Comparison of ENCODE assay signal across 17 cellular contexts in genomic region chr17:48873212-48873611, GRCh38. TPM values are rescaled to one million over a fixed set of nuclear protein-coding genes. Genes with fewer than 3 reads are reported as not detected.
DNase-seq lines count a peak whose midpoint lies in the region; ATAC-seq and TF ChIP-seq lines count a peak whose summit lies in the region.
"Had no signal": no experiment of that assay in that cellular context is flagged by ENCODE, and none has a peak within 500 bp of the region (broad histone marks: within the 10 kb centered on the region; RNA-seq: fewer than 3 reads in every experiment).

No MANE protein-coding gene starts in this region.

- H3K4ac ChIP-seq in IMR-90 (ENCODE audit: low read depth, low read length): no peak overlapping the region
- peak overlapping the region in 1 of 2 experiments; percentile 81 for H3K4ac ChIP-seq in mesenchymal stem cell (ENCODE audit: low read depth in 1 of 2, low read length in 2 of 2)

- H2BK20ac ChIP-seq in IMR-90 (ENCODE audit: low read depth, low read length): no peak overlapping the region

- no peak overlapping the region for H4K5ac ChIP-seq in IMR-90 (ENCODE audit: low read depth, low read length)

- H3K36me3 ChIP-seq in IMR-90 (ENCODE audit: control insufficient read depth, insufficient read depth, low read length) (no peaks in the 10 kb centered on the region), gastroesophageal sphincter (no peaks in the 10 kb centered on the region), mesenchymal stem cell (ENCODE audit: control insufficient read depth in 1 of 2, insufficient read depth in 2 of 2, low read depth in 1 of 2, low read length in 2 of 2) (no peaks in the 10 kb centered on the region), transverse colon (no peaks in the 10 kb centered on the region)
- H3K36me3 ChIP-seq: cardiac muscle cell had no signal

- H2BK15ac ChIP-seq in IMR-90 (ENCODE audit: low read depth, low read length) (no peak overlapping the region), mesenchymal stem cell (ENCODE audit: low read depth, poor library complexity, severe bottlenecking) (no peak overlapping the region)

- H3K9me1 ChIP-seq in IMR-90 (ENCODE audit: insufficient read depth, low read length): no peaks in the 10 kb centered on the region

- TF ChIP-seq POLR2A in IMR-90 (IDR thresholded peaks at IDR 0.05; ENCODE audit: low read depth, low read length) (no peak), gastroesophageal sphincter (IDR thresholded peaks at IDR 0.05) (no peak), transverse colon (IDR thresholded peaks at IDR 0.05) (no peak)

- H3K9me3 Mint-ChIP-seq in naive thymus-derived CD8-positive, alpha-beta T cell: no peaks in the 10 kb centered on the region
- H3K9me3 Mint-ChIP-seq: IgD-negative memory B cell had no signal

- H3K4me2 ChIP-seq in IMR-90 (ENCODE audit: low read depth, low read length) (no peak overlapping the region), mesenchymal stem cell (ENCODE audit: low read length, poor library complexity, severe bottlenecking) (no peak overlapping the region)

- TF ChIP-seq CTCF in IMR-90 (conservative IDR thresholded peaks at IDR 0.05; ENCODE audit: low read depth, low read length) (no peak), gastroesophageal sphincter (IDR thresholded peaks at IDR 0.05) (no peak), transverse colon (IDR thresholded peaks at IDR 0.05) (no peak)

- peak overlapping the region; percentile 80 to 87 for H2BK12ac ChIP-seq in mesenchymal stem cell (ENCODE audit: low read length in 2 of 2)

- H2AK5ac ChIP-seq in IMR-90 (ENCODE audit: low read depth, low read length) (no peak overlapping the region), mesenchymal stem cell (ENCODE audit: low read length, severe bottlenecking) (no peak overlapping the region)

- no peak overlapping the region for H4K91ac ChIP-seq in IMR-90 (ENCODE audit: insufficient read depth, low read depth, low read length)
- no peak overlapping the region for H4K91ac ChIP-seq in mesenchymal stem cell (ENCODE audit: low read length)

- H3K9ac ChIP-seq in IMR-90 (ENCODE audit: low read depth, low read length) (no peak overlapping the region), mesenchymal stem cell (ENCODE audit: low read length) (no peak overlapping the region)

- ATAC-seq in IMR-90 (ENCODE audit: low read depth) (peak; percentile 75), gastroesophageal sphincter (no peak), HG02763 (IDR thresholded peaks at IDR 0.05; ENCODE audit: unreplicated experiment) (no peak)
- no peak for ATAC-seq in naive thymus-derived CD8-positive, alpha-beta T cell
- ATAC-seq: activated CD4-positive, CD25-positive, alpha-beta regulatory T cell treated with anti-CD3 and anti-CD28 coated beads, Interleukin-2, amount 50 U/mL, for 24 hours; GM12878 had no signal

- H3K4me1 ChIP-seq in IMR-90 (ENCODE audit: control insufficient read depth, insufficient read depth, low read length) (no peaks in the 10 kb centered on the region; the same call in 1 of the 2 replicates), gastroesophageal sphincter (peaks cover 0 to 22% (median 5%) of the 10 kb centered on the region in 3 donors), mesenchymal stem cell (ENCODE audit: control insufficient read depth, insufficient read depth, low read depth, low read length) (no peaks in the 10 kb centered on the region), transverse colon (peaks cover 19 to 70% (median 46%) of the 10 kb centered on the region in 4 donors)

- H3K27me3 ChIP-seq in IMR-90 (ENCODE audit: control insufficient read depth, insufficient read depth, low read length): peaks cover 6% of the 10 kb centered on the region
- H3K27me3 ChIP-seq in gastroesophageal sphincter: peaks cover 16% of the 10 kb centered on the region
- H3K27me3 ChIP-seq in mesenchymal stem cell (ENCODE audit: control insufficient read depth in 1 of 2, insufficient read depth in 1 of 2, low read length in 2 of 2): peaks cover 21 to 28% of the 10 kb centered on the region in 2 experiments
- H3K27me3 ChIP-seq in transverse colon: no peaks in the 10 kb centered on the region
- H3K27me3 ChIP-seq: cardiac muscle cell had no signal

- H4K8ac ChIP-seq in IMR-90 (ENCODE audit: low read depth in 2 of 2, low read length in 2 of 2) (no peak overlapping the region), mesenchymal stem cell (ENCODE audit: low read length) (peak overlapping the region; percentile 31)

- H3K9me3 ChIP-seq in IMR-90 (ENCODE audit: control insufficient read depth, insufficient read depth, low read length) (no peaks in the 10 kb centered on the region), gastroesophageal sphincter (no peaks in the 10 kb centered on the region), mesenchymal stem cell (ENCODE audit: control insufficient read depth, low read length) (no peaks in the 10 kb centered on the region), transverse colon (no peaks in the 10 kb centered on the region)

- no peak overlapping the region for H3K18ac ChIP-seq in IMR-90 (ENCODE audit: low read depth, low read length)
- peak overlapping the region; percentile 6 to 83 for H3K18ac ChIP-seq in mesenchymal stem cell (ENCODE audit: low read depth in 1 of 2, low read length in 2 of 2)

- peaks cover 0 to 4% (median under 1%) of the 10 kb centered on the region in 4 donors for H3K4me1 Mint-ChIP-seq in naive thymus-derived CD8-positive, alpha-beta T cell

- H2BK5ac ChIP-seq in IMR-90 (ENCODE audit: low read depth, low read length, poor library complexity, severe bottlenecking) (no peak overlapping the region), mesenchymal stem cell (ENCODE audit: low read depth, low read length, poor library complexity, severe bottlenecking) (no peak overlapping the region)

- CTCF ChIA-PET in IMR-90 (lab: Yijun Ruan, JAX): interaction anchor here (0.6 kb wide), 1 partner anchor 58 kb away, joined by 3 read pairs; no protein-coding TSS in a partner anchor

- H3K23ac ChIP-seq in IMR-90 (ENCODE audit: low read depth, low read length) (no peak overlapping the region), mesenchymal stem cell (ENCODE audit: low read length in 2 of 2) (no peak overlapping the region)

- DNase-seq in IMR-90: peak; percentile 10
- peak; percentile 52 for DNase-seq in mesenchymal stem cell
- DNase-seq in transverse colon: peak; percentile 62
- no peak for DNase-seq in naive thymus-derived CD8-positive, alpha-beta T cell
- no peak for DNase-seq in substantia nigra (lab: John Stamatoyannopoulos, UW)
- DNase-seq in midbrain (lab: John Stamatoyannopoulos, UW): no peak
- DNase-seq: MV-4-11; NCI-H2029; NCI-H446 treated with DMSO at 0.1 percent for 48 hours; stimulated activated naive CD4-positive, alpha-beta T cell had no signal

- H3K79me1 ChIP-seq in IMR-90 (ENCODE audit: low read depth in 1 of 2, low read length in 2 of 2) (no peaks in the 10 kb centered on the region), mesenchymal stem cell (replicated peaks; ENCODE audit: low read length, poor library complexity, severe bottlenecking) (no peaks in the 10 kb centered on the region)

- H3K27ac Mint-ChIP-seq in naive thymus-derived CD8-positive, alpha-beta T cell: no peak overlapping the region
- H3K27ac Mint-ChIP-seq: IgD-negative memory B cell had no signal

- dilution Hi-C loops in IMR-90 (cut with HindIII; ENCODE audit: low sequenced_read_pairs, unreplicated experiment): no loop called here

- no peak overlapping the region for H3K56ac ChIP-seq in IMR-90 (ENCODE audit: extremely low read depth, insufficient read depth, low read length)

- no peak overlapping the region for H3K4me3 Mint-ChIP-seq in naive thymus-derived CD8-positive, alpha-beta T cell
- H3K4me3 Mint-ChIP-seq: IgD-negative memory B cell had no signal

- H2AK9ac ChIP-seq in IMR-90 (replicated peaks; ENCODE audit: low read depth, low read length, poor library complexity): peak overlapping the region; percentile 56

- POLR2A ChIA-PET in IMR-90 (lab: Charles Lee; ENCODE audit: unreplicated experiment): no interaction called here
- POLR2A ChIA-PET in naive thymus-derived CD8-positive, alpha-beta T cell (lab: Charles Lee): no interaction called here

- TF ChIP-seq EP300 in gastroesophageal sphincter (IDR thresholded peaks at IDR 0.05) (no peak), transverse colon (IDR thresholded peaks at IDR 0.05; ENCODE audit: low read depth) (no peak)

- no peak for TF ChIP-seq RAD21 in IMR-90 (IDR thresholded peaks at IDR 0.05; ENCODE audit: low read length)

- H3K27ac ChIP-seq in IMR-90 (ENCODE audit: insufficient read depth, low read length): no peak overlapping the region
- peak overlapping the region in 3 of 4 donors; percentile 53 to 69 (median 57) for H3K27ac ChIP-seq in gastroesophageal sphincter
- no peak overlapping the region for H3K27ac ChIP-seq in mesenchymal stem cell (ENCODE audit: low read length, poor library complexity, severe bottlenecking)
- H3K27ac ChIP-seq in transverse colon: peak overlapping the region; percentile 77 to 87 (median 82)
- no peak overlapping the region for H3K27ac ChIP-seq in substantia nigra (ENCODE audit: low read depth, low read length, poor library complexity, severe bottlenecking)
- H3K27ac ChIP-seq: cardiac muscle cell had no signal

- no peaks in the 10 kb centered on the region for H3K36me3 Mint-ChIP-seq in naive thymus-derived CD8-positive, alpha-beta T cell

- intact Hi-C loops in IMR-90 (cut with micrococcal nuclease) (no loop called here), transverse colon (cut with DNase I; ENCODE audit: low total_unique reads) (loop anchor here (10.0 kb wide), 1 partner anchor 148 kb away; the partner anchor contains the start of genes HOXB13, PRAC1 and PRAC2)

- H3K27me3 Mint-ChIP-seq in naive thymus-derived CD8-positive, alpha-beta T cell: peaks cover 0 to 9% (median 2%) of the 10 kb centered on the region in 5 donors
- H3K27me3 Mint-ChIP-seq: IgD-negative memory B cell had no signal

- H2BK120ac ChIP-seq in IMR-90 (ENCODE audit: low read depth, low read length) (no peak overlapping the region), mesenchymal stem cell (ENCODE audit: low read depth, low read length) (peak overlapping the region; percentile 54)

- H4K20me1 ChIP-seq in IMR-90 (ENCODE audit: insufficient read depth, low read length): no peaks in the 10 kb centered on the region

- no peak overlapping the region for H2AFZ ChIP-seq in IMR-90 (replicated peaks; ENCODE audit: low read length, poor library complexity)
- peak overlapping the region; percentile 49 for H2AFZ ChIP-seq in mesenchymal stem cell (ENCODE audit: low read depth, low read length)

- H3K4me3 ChIP-seq in IMR-90 (ENCODE audit: insufficient read depth, low read depth, low read length) (no peak overlapping the region), gastroesophageal sphincter (no peak overlapping the region), mesenchymal stem cell (ENCODE audit: insufficient read depth in 1 of 2, low read depth in 1 of 2, low read length in 2 of 2) (no peak overlapping the region), transverse colon (no peak overlapping the region)
- H3K4me3 ChIP-seq: cardiac muscle cell, GM12878 had no signal

- in situ Hi-C loops in IMR-90 (cut with MboI; ENCODE audit: low sequenced_read_pairs) (no loop called here), transverse colon (cut with MboI; ENCODE audit: low pct_ligation_motif_present in 1 of 4, low pct_unique_long_range_greater_than_20kb in 1 of 4, low sequenced_read_pairs in 3 of 4) (loop anchor here in 1 of 4 donors (10.0 kb wide), 1 partner anchor 68 kb away; no protein-coding TSS in a partner anchor)

- no CpG with 5 or more reads among the region's 1 CpG for WGBS in IMR-90 (ENCODE audit: extremely low coverage in 2 of 2, insufficient read length in 1 of 2), 2 experiments
- 60 to 83% methylated on average over 1 of the region's 1 CpG for WGBS in gastroesophageal sphincter (ENCODE audit: low coverage in 1 of 2), 2 donors
- 9% methylated on average over 1 of the region's 1 CpG for WGBS in mesenchymal stem cell
- WGBS in transverse colon (ENCODE audit: low coverage in 1 of 2), 2 donors: 36 to 44% methylated on average over 1 of the region's 1 CpG

- H3K14ac ChIP-seq in IMR-90 (replicated peaks; ENCODE audit: low read depth, low read length): no peak overlapping the region
- H3K14ac ChIP-seq in mesenchymal stem cell (ENCODE audit: low read length in 2 of 2): no peak overlapping the region

- no TSS peak for BruUV-seq in IMR-90 (replicated peaks; lab: Mats Ljungman, UMichigan)

RNA-seq across cellular contexts. Expression of gene ATP5MC1, which starts 19.4 kb away (rescaled TPM):
- total RNA-seq in IMR-90 (2012; rRNA removed) (133 and 135 TPM in 2 replicates), gastroesophageal sphincter (100 to 1,000 TPM in 1 of 4 donors, 10 to 100 TPM in 3; 65.0 to 112 (median 82.7) TPM), transverse colon (100 to 1,000 TPM in 3 of 4 donors, 10 to 100 TPM in 1; 94.7 to 214 (median 153) TPM)
- 366 and 371 TPM in 2 replicates for polyA plus RNA-seq in IMR-90 (2012; rRNA removed)
- 488 and 497 TPM in 2 replicates for polyA plus RNA-seq in IMR-90 (2012; cell fraction: cytosol; rRNA removed)
- polyA plus RNA-seq in IMR-90 (2012; cell fraction: nucleus; rRNA removed; ENCODE audit: low replicate concordance): 139 and 201 TPM in 2 replicates
- 132 TPM for polyA plus RNA-seq in mesenchymal stem cell (2013, experiment 1 of 2)
- 123 TPM for polyA plus RNA-seq in mesenchymal stem cell (2013, experiment 2 of 2)
- total RNA-seq in naive thymus-derived CD8-positive, alpha-beta T cell: 10 to 100 TPM; 36.8 to 43.1 TPM
- polyA plus RNA-seq in naive thymus-derived CD8-positive, alpha-beta T cell: 100 to 1,000 TPM; 162 to 215 (median 192) TPM

RNA-seq across cellular contexts. Expression of gene UBE2Z, which starts 35.0 kb away (rescaled TPM):
- total RNA-seq in IMR-90 (2012; rRNA removed): 68.5 and 76.1 TPM in 2 replicates
- 119 and 126 TPM in 2 replicates for polyA plus RNA-seq in IMR-90 (2012; rRNA removed)
- 61.5 and 94.0 TPM in 2 replicates for polyA plus RNA-seq in IMR-90 (2012; cell fraction: cytosol; rRNA removed)
- 53.9 and 148 TPM in 2 replicates for polyA plus RNA-seq in IMR-90 (2012; cell fraction: nucleus; rRNA removed; ENCODE audit: low replicate concordance)
- 10 to 100 TPM; 52.1 to 73.7 (median 60.4) TPM for total RNA-seq in gastroesophageal sphincter
- 74.4 TPM for polyA plus RNA-seq in mesenchymal stem cell (2013, experiment 1 of 2)
- 73.9 TPM for polyA plus RNA-seq in mesenchymal stem cell (2013, experiment 2 of 2)
- 10 to 100 TPM; 33.2 to 70.8 (median 47.6) TPM for total RNA-seq in transverse colon
- 100 to 1,000 TPM; 100 to 109 TPM for total RNA-seq in naive thymus-derived CD8-positive, alpha-beta T cell
- 10 to 100 TPM; 58.4 to 76.0 (median 65.2) TPM for polyA plus RNA-seq in naive thymus-derived CD8-positive, alpha-beta T cell

RNA-seq across cellular contexts. Expression of gene CALCOCO2, which starts 42.4 kb away (rescaled TPM):
- total RNA-seq in IMR-90 (2012; rRNA removed): 32.2 and 53.4 TPM in 2 replicates
- 31.1 and 35.9 TPM in 2 replicates for polyA plus RNA-seq in IMR-90 (2012; rRNA removed)
- polyA plus RNA-seq in IMR-90 (2012; cell fraction: cytosol; rRNA removed): 6.7 and 15.7 TPM in 2 replicates
- 7.9 and 49.3 TPM in 2 replicates for polyA plus RNA-seq in IMR-90 (2012; cell fraction: nucleus; rRNA removed; ENCODE audit: low replicate concordance)
- 100 to 1,000 TPM; 177 to 244 (median 227) TPM for total RNA-seq in gastroesophageal sphincter
- polyA plus RNA-seq in mesenchymal stem cell (2013, experiment 1 of 2): 89.1 TPM
- 88.4 TPM for polyA plus RNA-seq in mesenchymal stem cell (2013, experiment 2 of 2)
- 100 to 1,000 TPM; 141 to 292 (median 207) TPM for total RNA-seq in transverse colon
- 100 to 1,000 TPM; 133 to 135 TPM for total RNA-seq in naive thymus-derived CD8-positive, alpha-beta T cell
- 100 to 1,000 TPM; 123 to 157 (median 127) TPM for polyA plus RNA-seq in naive thymus-derived CD8-positive, alpha-beta T cell

RNA-seq across cellular contexts. Expression of gene TTLL6, which starts 56.2 kb away (rescaled TPM):
- total RNA-seq in IMR-90 (2012; rRNA removed): not detected in 2 replicates
- not detected in 2 replicates for polyA plus RNA-seq in IMR-90 (2012; rRNA removed)
- polyA plus RNA-seq in IMR-90 (2012; cell fraction: cytosol; rRNA removed): not detected in 2 replicates
- polyA plus RNA-seq in IMR-90 (2012; cell fraction: nucleus; rRNA removed; ENCODE audit: low replicate concordance): 0.07 and 0.21 TPM in 2 replicates
- not detected for total RNA-seq in gastroesophageal sphincter
- polyA plus RNA-seq in mesenchymal stem cell (2013, experiment 1 of 2): 1.9 TPM
- polyA plus RNA-seq in mesenchymal stem cell (2013, experiment 2 of 2): 1.7 TPM
- 10 to 100 TPM in 1 of 4 donors, 1 to 10 TPM in 3; 4.9 to 24.9 (median 7.3) TPM for total RNA-seq in transverse colon
- not detected for total RNA-seq in naive thymus-derived CD8-positive, alpha-beta T cell
- not detected for polyA plus RNA-seq in naive thymus-derived CD8-positive, alpha-beta T cell
- total RNA-seq: activated CD8-positive, alpha-beta memory T cell treated with anti-CD3 and anti-CD28 coated beads for 36 hours had no signal
- polyA plus RNA-seq: cardiac muscle cell, IgD-negative memory B cell had no signal

Comparison
In these comparisons a context has a peak if more than half of its experiments do, and no peak if none do; other contexts are left out.
1. DNase-seq: peak in IMR-90 (single experiment), mesenchymal stem cell (single experiment) and transverse colon (single experiment); none in naive thymus-derived CD8-positive, alpha-beta T cell (0 of 10), substantia nigra (0 of 49) and midbrain (single experiment).
2. H3K27ac ChIP-seq: peak in gastroesophageal sphincter (3 of 4) and transverse colon (4 of 4); none in IMR-90 (single experiment), mesenchymal stem cell (single experiment) and substantia nigra (single experiment).